In genomic region chr15:50135123-50135541, GRCh38 we compare ENCODE assay signal across 8 cellular contexts. TPM values are rescaled to one million over a fixed set of nuclear protein-coding genes. Genes with fewer than 3 reads are reported as not detected.
DNase-seq lines count a peak whose midpoint lies in the region; ATAC-seq and TF ChIP-seq lines count a peak whose summit lies in the region.

No MANE protein-coding gene starts in this region.

- H3K27me3 Mint-ChIP-seq in activated T-helper 2 cell treated with anti-CD3 and anti-CD28 coated beads, Interferon-gamma antibody, Interleukin-2, Interleukin-4, amounts not matched to agents 10 μg/mL and 5 μg/mL and 100 μg/mL, durations not matched to agents 14 hours and 24 hours and 36 hours (ENCODE audit: low read depth) = no peaks in the 10 kb centered on the region
- H3K27me3 Mint-ChIP-seq in nephron progenitor cell (ENCODE audit: low read depth, poor library complexity) = no peaks in the 10 kb centered on the region

- peak overlapping the region; percentile 91 for H3K27ac Mint-ChIP-seq in activated T-helper 2 cell treated with anti-CD3 and anti-CD28 coated beads, Interferon-gamma antibody, Interleukin-2, Interleukin-4, amounts not matched to agents 10 μg/mL and 5 μg/mL and 100 μg/mL, durations not matched to agents 14 hours and 24 hours and 36 hours
- no peak overlapping the region for H3K27ac Mint-ChIP-seq in nephron progenitor cell

- peak; percentile 63 for DNase-seq in activated T-helper 2 cell treated with anti-CD3 and anti-CD28 coated beads, Interferon-gamma antibody, Interleukin-2, Interleukin-4, amounts not matched to agents 10 μg/mL and 5 μg/mL and 100 μg/mL, durations not matched to agents 14 hours and 24 hours and 36 hours (ENCODE audit: low spot score)
- peak; percentile 9 to 47 (median 36) for DNase-seq in stimulated activated CD4-positive, alpha-beta T cell treated with anti-CD3 and anti-CD28 coated beads, TNF-alpha, amount 100 ng/mL, for 24 hours (ENCODE audit: low read depth in 3 of 3)
- no peak for DNase-seq in OCI-M2 (lab: John Stamatoyannopoulos, UW; ENCODE audit: unreplicated experiment)
- DNase-seq in epidermal melanocyte (ENCODE audit: insufficient read length, low spot score) = no peak
- DNase-seq in nephron progenitor cell = no peak
- no peak for DNase-seq in NCI-H146 (lab: John Stamatoyannopoulos, UW)

- ATAC-seq in GM19463 (IDR thresholded peaks at IDR 0.05; ENCODE audit: unreplicated experiment) (peak; percentile 77), HG03159 (IDR thresholded peaks at IDR 0.05; ENCODE audit: unreplicated experiment) (peak; percentile 59)

- H3K36me3 Mint-ChIP-seq in activated T-helper 2 cell treated with anti-CD3 and anti-CD28 coated beads, Interferon-gamma antibody, Interleukin-2, Interleukin-4, amounts not matched to agents 10 μg/mL and 5 μg/mL and 100 μg/mL, durations not matched to agents 14 hours and 24 hours and 36 hours (ENCODE audit: low read depth) = peaks cover 40% of the 10 kb centered on the region
- no peaks in the 10 kb centered on the region for H3K36me3 Mint-ChIP-seq in nephron progenitor cell (ENCODE audit: low read depth)

- peaks cover 17% of the 10 kb centered on the region for H3K9me3 Mint-ChIP-seq in activated T-helper 2 cell treated with anti-CD3 and anti-CD28 coated beads, Interferon-gamma antibody, Interleukin-2, Interleukin-4, amounts not matched to agents 10 μg/mL and 5 μg/mL and 100 μg/mL, durations not matched to agents 14 hours and 24 hours and 36 hours
- peaks cover 4% of the 10 kb centered on the region for H3K9me3 Mint-ChIP-seq in nephron progenitor cell

- peak overlapping the region; percentile 49 for H3K4me3 Mint-ChIP-seq in activated T-helper 2 cell treated with anti-CD3 and anti-CD28 coated beads, Interferon-gamma antibody, Interleukin-2, Interleukin-4, amounts not matched to agents 10 μg/mL and 5 μg/mL and 100 μg/mL, durations not matched to agents 14 hours and 24 hours and 36 hours (ENCODE audit: low read depth)
- H3K4me3 Mint-ChIP-seq in nephron progenitor cell = no peak overlapping the region

- peaks cover 61% of the 10 kb centered on the region for H3K4me1 Mint-ChIP-seq in activated T-helper 2 cell treated with anti-CD3 and anti-CD28 coated beads, Interferon-gamma antibody, Interleukin-2, Interleukin-4, amounts not matched to agents 10 μg/mL and 5 μg/mL and 100 μg/mL, durations not matched to agents 14 hours and 24 hours and 36 hours (ENCODE audit: low read depth)
- peaks cover 27% of the 10 kb centered on the region for H3K4me1 Mint-ChIP-seq in nephron progenitor cell

- intact Hi-C loops in activated T-helper 2 cell treated with anti-CD3 and anti-CD28 coated beads, Interferon-gamma antibody, Interleukin-2, Interleukin-4, amounts not matched to agents 10 μg/mL and 5 μg/mL and 100 μg/mL, durations not matched to agents 14 hours and 24 hours and 36 hours (cut with micrococcal nuclease) = loop anchor here (1.0 to 10.0 kb wide), 10 partner anchors 17 to 1208 kb away; partner anchors contain the start of genes AP4E1, DTWD1 and FAM227B

- no peak for TF ChIP-seq CTCF in nephron progenitor cell (IDR thresholded peaks at IDR 0.05)

RNA-seq across cellular contexts. Expression of gene ATP8B4, which starts 16.1 kb away (rescaled TPM):
- 69.7 and 75.3 TPM in 2 replicates for total RNA-seq in activated T-helper 2 cell treated with anti-CD3 and anti-CD28 coated beads, Interferon-gamma antibody, Interleukin-2, Interleukin-4, amounts not matched to agents 10 μg/mL and 5 μg/mL and 100 μg/mL, durations not matched to agents 14 hours and 24 hours and 36 hours

RNA-seq across cellular contexts. Expression of gene SLC27A2, which starts 46.9 kb away (rescaled TPM):
- 99.5 TPM in 2 replicates for total RNA-seq in activated T-helper 2 cell treated with anti-CD3 and anti-CD28 coated beads, Interferon-gamma antibody, Interleukin-2, Interleukin-4, amounts not matched to agents 10 μg/mL and 5 μg/mL and 100 μg/mL, durations not matched to agents 14 hours and 24 hours and 36 hours

Comparison
In these comparisons a context has a peak if more than half of its experiments do, and no peak if none do; other contexts are left out.
1. DNase-seq: peak in activated T-helper 2 cell treated with anti-CD3 and anti-CD28 coated beads, Interferon-gamma antibody, Interleukin-2, Interleukin-4, amounts not matched to agents 10 μg/mL and 5 μg/mL and 100 μg/mL, durations not matched to agents 14 hours and 24 hours and 36 hours (single experiment) and stimulated activated CD4-positive, alpha-beta T cell treated with anti-CD3 and anti-CD28 coated beads, TNF-alpha, amount 100 ng/mL, for 24 hours (3 of 3); none in OCI-M2 (single experiment), epidermal melanocyte (single experiment), nephron progenitor cell (single experiment) and NCI-H146 (single experiment).